6 cellular contexts compared by ENCODE assay signal in the genomic region with DNA sequence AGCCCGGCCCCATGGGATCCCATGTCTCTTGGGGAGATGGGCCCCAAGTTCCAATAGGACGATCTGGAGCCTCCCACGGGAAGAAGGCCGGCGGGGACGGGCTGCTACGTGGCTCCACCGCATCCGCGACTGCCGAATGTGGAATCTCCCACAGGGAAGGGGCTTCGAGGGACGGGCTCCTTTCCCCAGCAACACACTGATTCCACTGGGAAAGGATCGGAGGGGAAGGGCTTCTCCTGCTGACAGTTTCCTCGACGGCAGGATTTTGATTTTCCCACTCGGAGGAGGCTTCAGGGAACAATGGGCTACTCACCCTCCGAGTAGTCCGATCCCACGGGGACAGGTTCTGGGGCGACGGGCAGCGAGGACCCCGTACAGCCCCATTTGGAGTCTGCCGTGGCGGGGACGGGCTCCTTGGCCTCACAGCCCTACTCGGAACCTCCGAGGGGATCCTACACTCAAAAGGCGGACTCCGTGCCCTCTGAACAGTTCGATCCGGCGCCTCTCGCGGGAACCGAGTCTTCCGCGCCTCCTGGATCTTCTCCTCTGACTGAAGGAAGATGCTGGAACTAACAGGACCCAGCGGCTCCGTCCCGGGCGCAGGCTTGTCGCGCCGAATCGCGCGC. TPM values are rescaled to one million over a fixed set of nuclear protein-coding genes. Genes with fewer than 3 reads are reported as not detected.
DNase-seq lines count a peak whose midpoint lies in the region; ATAC-seq and TF ChIP-seq lines count a peak whose summit lies in the region.

No MANE protein-coding gene starts in this region.

- POLR2A ChIA-PET in CD4-positive, alpha-beta T cell (lab: Charles Lee): interaction anchor here (1.4 to 4.6 kb wide), 3 partner anchors 10 to 100 kb away, joined by 4 to 21 read pairs (median 18); a partner anchor contains a TSS

- H3K36me3 ChIP-seq in SU-DHL-6 (ENCODE audit: low read length) (no peaks in the 10 kb centered on the region), mesendoderm (ENCODE audit: control insufficient read depth, insufficient read depth, low read length) (no peaks in the 10 kb centered on the region)

- H3K4me3 ChIP-seq in SU-DHL-6 (ENCODE audit: insufficient read depth, low read length, poor library complexity, severe bottlenecking): peak overlapping the region; percentile 59
- peak overlapping the region; percentile 22 for H3K4me3 ChIP-seq in mesendoderm (ENCODE audit: low read length)

- H3K9ac ChIP-seq in SU-DHL-6 (ENCODE audit: low read length) (peak overlapping the region; percentile 77), mesendoderm (ENCODE audit: low read length) (peak overlapping the region; percentile 81)

- CTCF ChIA-PET in CD4-positive, alpha-beta T cell (lab: Charles Lee): interaction anchor here (1.0 to 2.4 kb wide), 3 partner anchors 9 to 51 kb away, joined by 3 to 14 read pairs (median 6); a partner anchor contains a TSS

- H3K79me1 ChIP-seq in mesendoderm (ENCODE audit: low read length): no peaks in the 10 kb centered on the region

- peaks cover 38% of the 10 kb centered on the region for H3K4me1 Mint-ChIP-seq in CD4-positive, alpha-beta T cell (ENCODE audit: low read depth)

- no peaks in the 10 kb centered on the region for H3K9me3 Mint-ChIP-seq in CD4-positive, alpha-beta T cell

- no peaks in the 10 kb centered on the region for H3K27me3 Mint-ChIP-seq in CD4-positive, alpha-beta T cell

- H3K79me2 ChIP-seq in SU-DHL-6 (ENCODE audit: insufficient read depth, low read length) (peaks cover 28% of the 10 kb centered on the region), mesendoderm (ENCODE audit: control insufficient read depth, insufficient read depth, low read length) (no peaks in the 10 kb centered on the region)

- no peak overlapping the region for H3K27ac Mint-ChIP-seq in CD4-positive, alpha-beta T cell

- H2BK15ac ChIP-seq in mesendoderm (replicated peaks; ENCODE audit: low read depth): no peak overlapping the region

- H4K20me1 ChIP-seq in SU-DHL-6 (ENCODE audit: low read depth, low read length): no peaks in the 10 kb centered on the region

- DNase-seq in CD4-positive, alpha-beta T cell: no peak
- no peak for DNase-seq in mesendoderm
- DNase-seq in activated effector memory CD4-positive, alpha-beta T cell treated with Interleukin-2 at 50 U/mL for 16 hours: no peak

- H3K56ac ChIP-seq in mesendoderm (ENCODE audit: low read length): peak overlapping the region; percentile 70

- peaks cover 8% of the 10 kb centered on the region for H3K4me1 ChIP-seq in mesendoderm (ENCODE audit: control insufficient read depth, low read depth, low read length)

- H4K8ac ChIP-seq in mesendoderm (ENCODE audit: low read depth, low read length): no peak overlapping the region

- intact Hi-C loops in CD4-positive, alpha-beta T cell (cut with DNase I, micrococcal nuclease): loop anchor here (2.0 to 5.0 kb wide), 2 partner anchors 51 to 105 kb away; a partner anchor contains a TSS

- H3K9me3 ChIP-seq in CD4-positive, alpha-beta T cell (ENCODE audit: control insufficient read depth, low read length): no peaks in the 10 kb centered on the region
- no peaks in the 10 kb centered on the region for H3K9me3 ChIP-seq in SU-DHL-6 (ENCODE audit: insufficient read depth, low read length)

- H3K27me3 ChIP-seq in CD4-positive, alpha-beta T cell (ENCODE audit: control insufficient read depth, insufficient read depth, low read length): peaks cover 6% of the 10 kb centered on the region
- H3K27me3 ChIP-seq in SU-DHL-6 (ENCODE audit: low read length) (no peaks in the 10 kb centered on the region), mesendoderm (ENCODE audit: insufficient read depth, low read length, poor library complexity) (peaks cover 3% of the 10 kb centered on the region)

- no peaks in the 10 kb centered on the region for H3K36me3 Mint-ChIP-seq in CD4-positive, alpha-beta T cell (ENCODE audit: low read depth)

- H4K5ac ChIP-seq in mesendoderm (ENCODE audit: low read length): no peak overlapping the region

- H3K4me2 ChIP-seq in SU-DHL-6 (ENCODE audit: low read depth, low read length, poor library complexity, severe bottlenecking) (peak overlapping the region; percentile 88), mesendoderm (ENCODE audit: low read length) (peak overlapping the region; percentile 16)

- no peak overlapping the region for H3K23ac ChIP-seq in mesendoderm (ENCODE audit: low read length)

- no peak overlapping the region for H3K4ac ChIP-seq in mesendoderm (ENCODE audit: low read depth, low read length)

- H2BK120ac ChIP-seq in mesendoderm (ENCODE audit: low read depth, low read length): no peak overlapping the region

- TF ChIP-seq CTCF in CD4-positive, alpha-beta T cell (IDR thresholded peaks at IDR 0.05): no peak
- no peak for TF ChIP-seq CTCF in SU-DHL-6 (IDR thresholded peaks at IDR 0.05; ENCODE audit: insufficient read depth, low read length, poor library complexity, severe bottlenecking)

- WGBS in mesendoderm (ENCODE audit: extremely low coverage, insufficient coverage, low lambda C conversion rate): no CpG with 5 or more reads among the region's 49 CpGs

- H2AK5ac ChIP-seq in mesendoderm (ENCODE audit: low read length): no peak overlapping the region

- H3K4me3 Mint-ChIP-seq in CD4-positive, alpha-beta T cell: peak overlapping the region; percentile 92

- H3K9me2 ChIP-seq in SU-DHL-6 (replicated peaks; ENCODE audit: insufficient read depth, low read length): no peaks in the 10 kb centered on the region

- peak overlapping the region; percentile 25 for H3K18ac ChIP-seq in mesendoderm (ENCODE audit: low read length)

- ATAC-seq in CD4-positive, alpha-beta T cell (ENCODE audit: poor library complexity): no peak
- ATAC-seq in GM19452 (IDR thresholded peaks at IDR 0.05; ENCODE audit: unreplicated experiment) (no peak), GM21825 (IDR thresholded peaks at IDR 0.05; ENCODE audit: unreplicated experiment) (no peak)

- H3K27ac ChIP-seq in CD4-positive, alpha-beta T cell (ENCODE audit: low read depth, low read length): no peak overlapping the region
- H3K27ac ChIP-seq in SU-DHL-6 (ENCODE audit: low read depth, low read length) (peak overlapping the region; percentile 93), mesendoderm (ENCODE audit: low read depth, low read length) (no peak overlapping the region)

- no peak overlapping the region for H2BK5ac ChIP-seq in mesendoderm (ENCODE audit: low read length)

- peaks cover 22% of the 10 kb centered on the region for H3F3A ChIP-seq in SU-DHL-6 (ENCODE audit: insufficient read depth)

- H2AFZ ChIP-seq in SU-DHL-6 (ENCODE audit: low read depth, low read length, severe bottlenecking): peak overlapping the region; percentile 88

RNA-seq across cellular contexts. Expression of a gene that starts 1.3 kb away (rescaled TPM):
- total RNA-seq in CD4-positive, alpha-beta T cell: under 1 TPM; 0.25 to 0.41 TPM
- polyA plus RNA-seq in mesendoderm (2013, experiment 1 of 2): 1.1 TPM
- 1.1 TPM for polyA plus RNA-seq in mesendoderm (2013, experiment 2 of 2)

RNA-seq across cellular contexts. Expression of a gene that starts 3.9 kb away (rescaled TPM):
- under 1 TPM; 0.42 to 0.63 TPM for total RNA-seq in CD4-positive, alpha-beta T cell
- polyA plus RNA-seq in mesendoderm (2013, experiment 1 of 2): 0.07 TPM
- 0.17 TPM for polyA plus RNA-seq in mesendoderm (2013, experiment 2 of 2)

RNA-seq across cellular contexts. Expression of a gene that starts 10.3 kb away (rescaled TPM):
- total RNA-seq in CD4-positive, alpha-beta T cell: 1 to 10 TPM; 3.0 to 3.9 TPM
- 10.0 TPM for polyA plus RNA-seq in mesendoderm (2013, experiment 1 of 2)
- 10.5 TPM for polyA plus RNA-seq in mesendoderm (2013, experiment 2 of 2)

RNA-seq across cellular contexts. Expression of a gene that starts 10.5 kb away (rescaled TPM):
- total RNA-seq in CD4-positive, alpha-beta T cell: not detected
- not detected for polyA plus RNA-seq in mesendoderm (2013, experiment 1 of 2)
- not detected for polyA plus RNA-seq in mesendoderm (2013, experiment 2 of 2)

RNA-seq across cellular contexts. Expression of a gene that starts 45.7 kb away (rescaled TPM):
- total RNA-seq in CD4-positive, alpha-beta T cell: 1 to 10 TPM; 7.5 to 8.7 TPM
- 19.2 TPM for polyA plus RNA-seq in mesendoderm (2013, experiment 1 of 2)
- polyA plus RNA-seq in mesendoderm (2013, experiment 2 of 2): 16.9 TPM
